ENCODE assay signal across 27 cellular contexts in genomic region chr5:93224624-93225023, GRCh38.
"Had no signal": no experiment of that assay in that cellular context is flagged by ENCODE, and none has a peak within 500 bp of the region (broad histone marks: within the 10 kb centered on the region; RNA-seq: fewer than 3 reads in every experiment).

No MANE protein-coding gene starts in this region.

- H3K79me2 ChIP-seq: hepatocyte had no signal

- FAIRE-seq: colon, kidney, urothelium cell line had no signal

- H3K4me2 ChIP-seq: hepatocyte had no signal

- ATAC-seq: foreskin keratinocyte; gastroesophageal sphincter; heart left ventricle; left cardiac atrium; left lung; naive thymus-derived CD8-positive, alpha-beta T cell; psoas muscle; right cardiac atrium; stimulated activated memory B cell treated with anti-CD40 and anti-IgM and Interleukin-4, amounts not matched to agents 10 μg/mL and 1 μg/mL and 100 μg/mL, for 72 hours; stimulated activated naive CD8-positive, alpha-beta T cell treated with anti-CD3 and anti-CD28 coated beads, Interleukin-15, Interleukin-2, amounts not matched to agents 100 U/mL and 50 U/mL, for 24 hours had no signal

- H2AFZ ChIP-seq: hepatocyte had no signal

- H3K4me3 ChIP-seq: esophagus muscularis mucosa, gastroesophageal sphincter, heart left ventricle, hepatocyte, left lung, ovary, psoas muscle, skin epidermis, spleen, testis, tibial artery had no signal

- H3K36me3 ChIP-seq: esophagus muscularis mucosa, gastroesophageal sphincter, heart left ventricle, left lung, ovary, spleen, tibial artery had no signal

- DNase-seq: effector CD8-positive, alpha-beta T cell; endodermal cell; heart left ventricle; kidney; left cardiac atrium; mesendoderm; naive thymus-derived CD8-positive, alpha-beta T cell; nephron progenitor cell; occipital lobe; ovary; posterior cingulate gyrus; psoas muscle; spleen; stimulated activated CD4-positive, alpha-beta T cell treated with anti-CD3 and anti-CD28 coated beads, Interleukin-4, amount 100 ng/mL, for 4 hours; stimulated activated naive CD8-positive, alpha-beta T cell treated with anti-CD3 and anti-CD28 coated beads, Interleukin-15, Interleukin-2, amounts not matched to agents 100 U/mL and 50 U/mL, for 24 hours; testis; tibial artery had no signal

- H3K27me3 ChIP-seq: esophagus muscularis mucosa, foreskin keratinocyte, gastroesophageal sphincter, heart left ventricle, hepatocyte, left lung, ovary, spleen, testis, tibial artery had no signal

- H3K9me3 ChIP-seq: esophagus muscularis mucosa, gastroesophageal sphincter, heart left ventricle, left lung, ovary, psoas muscle, spleen, testis, tibial artery had no signal

- H3K4me1 ChIP-seq: esophagus muscularis mucosa, foreskin keratinocyte, gastroesophageal sphincter, left lung, psoas muscle, spleen, testis, tibial artery had no signal

- H3K27ac ChIP-seq: esophagus muscularis mucosa, foreskin keratinocyte, gastroesophageal sphincter, heart left ventricle, psoas muscle, spleen, tibial artery had no signal
